In the genomic region with DNA sequence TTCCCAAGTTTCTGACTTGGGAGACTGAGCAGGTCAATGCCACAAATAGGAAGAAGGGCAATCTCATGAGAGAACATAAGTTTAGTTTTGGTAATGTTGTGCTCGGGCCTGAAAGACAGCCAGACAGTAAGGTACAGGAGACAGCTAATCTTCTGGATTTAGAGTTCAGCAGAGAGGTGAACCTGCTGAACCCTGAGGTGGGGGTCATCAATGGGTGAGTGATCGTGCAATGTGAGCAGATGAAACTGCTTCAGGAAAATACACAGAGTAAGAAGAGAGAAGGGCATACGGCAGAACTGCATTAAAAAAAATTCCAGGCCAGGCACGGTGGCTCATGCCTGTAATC, we compare ENCODE assay signal across 10 cellular contexts. TPM values are rescaled to one million over a fixed set of nuclear protein-coding genes. Genes with fewer than 3 reads are reported as not detected.
DNase-seq lines count a peak whose midpoint lies in the region; ATAC-seq, FAIRE-seq and TF ChIP-seq lines count a peak whose summit lies in the region.
"Had no signal": no experiment of that assay in that cellular context is flagged by ENCODE, and none has a peak within 500 bp of the region (broad histone marks: within the 10 kb centered on the region; RNA-seq: fewer than 3 reads in every experiment).

No MANE protein-coding gene starts in this region.

- no peak for TF ChIP-seq CTCF in liver (IDR thresholded peaks at IDR 0.05; ENCODE audit: low read depth, low read length, missing input control)
- no peak for TF ChIP-seq CTCF in HepG2 (CRISPR knock-in tag; IDR thresholded peaks at IDR 0.05)
- TF ChIP-seq CTCF in lower lobe of right lung (IDR thresholded peaks at IDR 0.05) = no peak

- CTCF ChIA-PET in HepG2 (lab: Yijun Ruan, JAX; ENCODE audit: low intra/inter-chr PET ratio, low total read pairs) (no interaction called here), T-cell (lab: Charles Lee) (interaction anchor here (1.2 to 1.8 kb wide), 2 partner anchors 22 to 37 kb away, joined by 3 to 6 read pairs; no protein-coding TSS in a partner anchor)

- peak overlapping the region; percentile 53 to 85 (median 68) for H3K4me3 Mint-ChIP-seq in T-cell

- H3K27me3 Mint-ChIP-seq in T-cell = no peaks in the 10 kb centered on the region

- intact Hi-C loops in HepG2 (cut with micrococcal nuclease; ENCODE audit: unreplicated experiment) = no loop called here
- intact Hi-C loops in lower lobe of right lung (cut with DNase I) = no loop called here

- H3K4me3 ChIP-seq in liver (ENCODE audit: low read depth in 1 of 3, low read length in 3 of 3) (no peak overlapping the region), HepG2 (replicated peaks in 1 of 3; ENCODE audit: insufficient read depth in 1 of 3, low read depth in 2 of 3, low read length in 3 of 3) (no peak overlapping the region), lower lobe of right lung (no peak overlapping the region)

- TF ChIP-seq RAD21 in liver (IDR thresholded peaks at IDR 0.05) = no peak
- no peak for TF ChIP-seq RAD21 in HepG2 (CRISPR knock-in tag; IDR thresholded peaks at IDR 0.05)

- H3K9ac ChIP-seq in liver (ENCODE audit: low read depth in 1 of 2, low read length in 2 of 2) (no peak overlapping the region), HepG2 (ENCODE audit: insufficient read depth, low read depth, low read length) (no peak overlapping the region)

- TF ChIP-seq EP300 in HepG2 (IDR thresholded peaks at IDR 0.05; ENCODE audit: low read depth in 2 of 2, low read length in 2 of 2) = no peak
- TF ChIP-seq EP300 in HepG2 (CRISPR knock-in tag; IDR thresholded peaks at IDR 0.05; ENCODE audit: borderline replicate concordance) = no peak

- H2AFZ ChIP-seq in HepG2 (ENCODE audit: low read length) = no peak overlapping the region

- H3K36me3 Mint-ChIP-seq in T-cell = peaks cover 39% of the 10 kb centered on the region

- no peak for FAIRE-seq in HepG2 (lab: Jason Lieb, UNC)
- FAIRE-seq: G401.6 had no signal

- peaks cover 21 to 31% (median 30%) of the 10 kb centered on the region in 3 donors for H3K4me1 Mint-ChIP-seq in T-cell

- H3K36me3 ChIP-seq in liver (ENCODE audit: control insufficient read depth in 4 of 4, insufficient read depth in 3 of 4, low read depth in 1 of 4, low read length in 3 of 4) (peaks cover 0 to 3% (median 2%) of the 10 kb centered on the region in 4 donors), HepG2 (replicated peaks in 1 of 2; ENCODE audit: control insufficient read depth in 1 of 2, insufficient read depth in 2 of 2, low read length in 2 of 2) (0 out of 5 replicates have a peak, but pooled peaks cover 1 to 7% of the 10 kb centered on the region in 2 experiments), lower lobe of right lung (peaks cover 13% of the 10 kb centered on the region)

- H3K4me1 ChIP-seq in liver (ENCODE audit: control insufficient read depth in 4 of 4, insufficient read depth in 4 of 4, low read length in 3 of 4) (no peaks in the 10 kb centered on the region), HepG2 (ENCODE audit: insufficient read depth, low read length) (peaks cover 7% of the 10 kb centered on the region; the same call in 1 of the 2 replicates), lower lobe of right lung (peaks cover 20% of the 10 kb centered on the region)

- peak overlapping the region; percentile 99 to 100 for H3K27ac Mint-ChIP-seq in T-cell

- no peak overlapping the region for H3K4me2 ChIP-seq in HepG2 (ENCODE audit: low read depth, low read length)

- peak overlapping the region; percentile 1 to 51 for H3K27ac ChIP-seq in liver (ENCODE audit: low read depth in 1 of 2, low read length in 2 of 2)
- H3K27ac ChIP-seq in HepG2 (ENCODE audit: extremely low read length, insufficient read depth, low read length) = no peak overlapping the region
- peak overlapping the region; percentile 90 for H3K27ac ChIP-seq in lower lobe of right lung

- no peaks in the 10 kb centered on the region for H3K9me3 Mint-ChIP-seq in T-cell

- no TSS peak for BruUV-seq in HepG2 (replicated peaks; lab: Mats Ljungman, UMichigan)

- 85% methylated on average over 4 of the region's 4 CpGs for WGBS in liver
- 88% methylated on average over 4 of the region's 4 CpGs for WGBS in HepG2 (ENCODE audit: low lambda C conversion rate)

- TF ChIP-seq POLR2A in HepG2 (IDR thresholded peaks at IDR 0.05; ENCODE audit: insufficient read depth in 1 of 2, low read depth in 2 of 2, low read length in 2 of 2) = no peak

- H3K79me2 ChIP-seq in HepG2 (ENCODE audit: insufficient read depth, low read length) = no peaks in the 10 kb centered on the region

- POLR2A ChIA-PET in HepG2 (lab: Yijun Ruan, JAX) = no interaction called here
- POLR2A ChIA-PET in T-cell (lab: Charles Lee) = interaction anchor here in 1 of 2 donors (0.6 kb wide), 1 partner anchor 40 kb away, joined by 3 read pairs; no protein-coding TSS in a partner anchor

- H3K9me3 ChIP-seq in liver (ENCODE audit: control insufficient read depth in 4 of 4, low read length in 3 of 4) = no peaks in the 10 kb centered on the region
- H3K9me3 ChIP-seq in HepG2 (ENCODE audit: low read length) = no peaks in the 10 kb centered on the region
- H3K9me3 ChIP-seq in lower lobe of right lung = no peaks in the 10 kb centered on the region

- ATAC-seq in HepG2 = no peak
- ATAC-seq in T-cell (replicated peaks in 1 of 4) = no peak
- ATAC-seq in lower lobe of right lung = no peak
- ATAC-seq in GM21717 (IDR thresholded peaks at IDR 0.05; ENCODE audit: unreplicated experiment) = no peak

- in situ Hi-C loops in HepG2 (cut with HindIII; ENCODE audit: extremely low pct_ligation_motif_present, low pct_unique_long_range_greater_than_20kb) = no loop called here

- no peak for DNase-seq in HepG2 (ENCODE audit: low spot score)
- DNase-seq in T-cell = no peak
- no peak for DNase-seq in lower lobe of right lung
- no peak for DNase-seq in AG08395 (ENCODE audit: low spot score)
- DNase-seq in SKM-1 treated with dmso at 0.1 percent for 144 hours (lab: John Stamatoyannopoulos, UW; ENCODE audit: unreplicated experiment) = no peak
- DNase-seq in KG1 (lab: John Stamatoyannopoulos, UW) = no peak
- DNase-seq: T1000 had no signal

- no peaks in the 10 kb centered on the region for H4K20me1 ChIP-seq in HepG2 (ENCODE audit: insufficient read depth, low read length)

- no peaks in the 10 kb centered on the region for H3K27me3 ChIP-seq in liver (ENCODE audit: control insufficient read depth in 4 of 4, insufficient read depth in 4 of 4, low read length in 3 of 4)
- no peaks in the 10 kb centered on the region for H3K27me3 ChIP-seq in HepG2 (ENCODE audit: control insufficient read depth in 1 of 2, insufficient read depth in 2 of 2, low read length in 2 of 2)
- H3K27me3 ChIP-seq in lower lobe of right lung (ENCODE audit: low read depth) = no peaks in the 10 kb centered on the region

RNA-seq across cellular contexts. Expression of gene RUBCN, which starts 23.3 kb away (rescaled TPM):
- total RNA-seq in liver (1 to 10 TPM; 5.0 to 7.0 TPM), HepG2 (2016; rRNA removed; fragmentation: Illumina TruSeq; extraction: Trizol) (4.8 and 5.2 TPM in 2 replicates), T-cell (10 to 100 TPM; 40.3 to 73.5 (median 64.7) TPM), lower lobe of right lung (33.1 TPM)
- polyA plus RNA-seq in liver (1 to 10 TPM; 4.1 to 4.5 TPM), HepG2 (2011; rRNA removed) (6.5 and 8.1 TPM in 2 replicates)
- 1.7 and 2.2 TPM in 2 replicates for total RNA-seq in HepG2 (2016; cell fraction: cytosol; rRNA removed; fragmentation: Illumina TruSeq; extraction: Trizol; ENCODE audit: low read depth)
- 4.4 and 6.1 TPM in 2 replicates for total RNA-seq in HepG2 (2016; cell fraction: insoluble cytoplasmic fraction; rRNA removed; fragmentation: Illumina TruSeq; extraction: Trizol)
- 3.9 and 4.0 TPM in 2 replicates for total RNA-seq in HepG2 (2016; cell fraction: membrane; rRNA removed; fragmentation: Illumina TruSeq; extraction: Trizol)
- total RNA-seq in HepG2 (2016; cell fraction: nucleus; rRNA removed; fragmentation: Illumina TruSeq; extraction: Trizol) = 5.3 and 5.7 TPM in 2 replicates
- 2.9 and 3.5 TPM in 2 replicates for polyA plus RNA-seq in HepG2 (2011; cell fraction: cytosol; rRNA removed)
- 16.7 and 22.2 TPM in 2 replicates for polyA plus RNA-seq in HepG2 (2011; cell fraction: nucleus; rRNA removed)
- polyA plus RNA-seq in HepG2 (2012) = 3.4 and 4.4 TPM in 2 replicates
- polyA plus RNA-seq in HepG2 (2016; cell fraction: cytosol; fragmentation: Illumina TruSeq; extraction: Trizol; ENCODE audit: low read depth) = 0.63 and 0.68 TPM in 2 replicates
- 3.2 and 4.5 TPM in 2 replicates for polyA plus RNA-seq in HepG2 (2016; cell fraction: insoluble cytoplasmic fraction; fragmentation: Illumina TruSeq; extraction: Trizol; ENCODE audit: low read depth)
- polyA plus RNA-seq in HepG2 (2016; cell fraction: membrane; fragmentation: Illumina TruSeq; extraction: Trizol; ENCODE audit: low read depth) = 1.2 and 1.3 TPM in 2 replicates
- polyA plus RNA-seq in HepG2 (2016; cell fraction: nucleus; fragmentation: Illumina TruSeq; extraction: Trizol; ENCODE audit: insufficient read depth, low read depth) = 13.0 and 13.9 TPM in 2 replicates
- polyA minus RNA-seq in HepG2 (2011; rRNA and poly(A)+ RNA removed; ENCODE audit: low replicate concordance) = 10.1 and 33.6 TPM in 2 replicates
- polyA minus RNA-seq in HepG2 (2011; cell fraction: cytosol; rRNA and poly(A)+ RNA removed) = 4.4 and 5.1 TPM in 2 replicates
- 10.8 and 14.2 TPM in 2 replicates for polyA minus RNA-seq in HepG2 (2011; cell fraction: nucleus; rRNA and poly(A)+ RNA removed)

RNA-seq across cellular contexts. Expression of gene FYTTD1, which starts 36.2 kb away (rescaled TPM):
- total RNA-seq in liver (10 to 100 TPM; 19.4 to 22.7 TPM), HepG2 (2016; rRNA removed; fragmentation: Illumina TruSeq; extraction: Trizol) (28.8 and 51.6 TPM in 2 replicates), T-cell (10 to 100 TPM; 52.4 to 58.4 (median 55.6) TPM), lower lobe of right lung (37.7 TPM)
- polyA plus RNA-seq in liver (10 to 100 TPM; 11.5 to 12.5 TPM), HepG2 (2011; rRNA removed) (6.5 and 6.9 TPM in 2 replicates)
- 5.3 and 5.6 TPM in 2 replicates for total RNA-seq in HepG2 (2016; cell fraction: cytosol; rRNA removed; fragmentation: Illumina TruSeq; extraction: Trizol; ENCODE audit: low read depth)
- total RNA-seq in HepG2 (2016; cell fraction: insoluble cytoplasmic fraction; rRNA removed; fragmentation: Illumina TruSeq; extraction: Trizol) = 28.6 and 50.2 TPM in 2 replicates
- 12.7 and 14.5 TPM in 2 replicates for total RNA-seq in HepG2 (2016; cell fraction: membrane; rRNA removed; fragmentation: Illumina TruSeq; extraction: Trizol)
- 12.1 and 14.7 TPM in 2 replicates for total RNA-seq in HepG2 (2016; cell fraction: nucleus; rRNA removed; fragmentation: Illumina TruSeq; extraction: Trizol)
- polyA plus RNA-seq in HepG2 (2011; cell fraction: cytosol; rRNA removed) = 4.9 and 5.6 TPM in 2 replicates
- polyA plus RNA-seq in HepG2 (2011; cell fraction: nucleus; rRNA removed) = 2.6 and 3.5 TPM in 2 replicates
- 16.6 and 18.2 TPM in 2 replicates for polyA plus RNA-seq in HepG2 (2012)
- polyA plus RNA-seq in HepG2 (2016; cell fraction: cytosol; fragmentation: Illumina TruSeq; extraction: Trizol; ENCODE audit: low read depth) = 1.4 and 1.7 TPM in 2 replicates
- polyA plus RNA-seq in HepG2 (2016; cell fraction: insoluble cytoplasmic fraction; fragmentation: Illumina TruSeq; extraction: Trizol; ENCODE audit: low read depth) = 35.8 and 41.7 TPM in 2 replicates
- 5.3 TPM in 2 replicates for polyA plus RNA-seq in HepG2 (2016; cell fraction: membrane; fragmentation: Illumina TruSeq; extraction: Trizol; ENCODE audit: low read depth)
- polyA plus RNA-seq in HepG2 (2016; cell fraction: nucleus; fragmentation: Illumina TruSeq; extraction: Trizol; ENCODE audit: insufficient read depth, low read depth) = 17.6 and 20.9 TPM in 2 replicates
- 3.0 and 13.4 TPM in 2 replicates for polyA minus RNA-seq in HepG2 (2011; rRNA and poly(A)+ RNA removed; ENCODE audit: low replicate concordance)
- 9.7 and 10.3 TPM in 2 replicates for polyA minus RNA-seq in HepG2 (2011; cell fraction: cytosol; rRNA and poly(A)+ RNA removed)
- 6.4 and 9.3 TPM in 2 replicates for polyA minus RNA-seq in HepG2 (2011; cell fraction: nucleus; rRNA and poly(A)+ RNA removed)
